In the genomic region with DNA sequence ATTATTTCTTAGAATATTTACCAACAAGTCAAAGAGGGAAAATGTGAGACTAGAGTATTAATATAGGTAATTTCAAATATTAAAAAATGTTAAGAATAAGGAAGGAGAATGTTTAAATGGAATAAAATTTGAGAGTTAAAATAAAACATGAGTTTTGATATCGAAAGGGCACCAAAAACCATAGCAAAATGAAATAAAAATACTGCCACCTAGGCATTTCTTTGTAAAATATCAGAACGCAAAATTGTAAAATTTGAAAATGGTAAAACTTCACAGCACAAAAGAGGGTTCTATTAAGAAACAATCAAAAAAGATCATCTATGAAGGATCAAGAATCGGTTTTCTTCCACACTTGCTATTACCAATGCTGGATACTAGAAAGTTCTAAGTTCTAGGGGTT, we compare ENCODE assay signal across 35 cellular contexts.
"Had no signal": no experiment of that assay in that cellular context is flagged by ENCODE, and none has a peak within 500 bp of the region (broad histone marks: within the 10 kb centered on the region; RNA-seq: fewer than 3 reads in every experiment).

No MANE protein-coding gene starts in this region.

- H3K27me3 Mint-ChIP-seq: activated B cell treated with CpG ODN at 0.5 μM for 24 hours; activated CD4-positive, alpha-beta memory T cell treated with anti-CD3 and anti-CD28 coated beads for 36 hours; activated naive CD8-positive, alpha-beta T cell treated with anti-CD3 and anti-CD28 coated beads for 36 hours; activated T-helper 17 cell treated with anti-CD3 and anti-CD28 coated beads, Interleukin-2, amount 50 U/mL, for 72 hours; central memory CD8-positive, alpha-beta T cell had no signal

- ATAC-seq: activated T-helper 17 cell treated with anti-CD3 and anti-CD28 coated beads, Interleukin-2, amount 50 U/mL, for 72 hours had no signal

- H3K4me3 Mint-ChIP-seq: activated B cell treated with CpG ODN at 0.5 μM for 24 hours; activated CD4-positive, alpha-beta memory T cell treated with anti-CD3 and anti-CD28 coated beads for 36 hours; activated naive CD8-positive, alpha-beta T cell treated with anti-CD3 and anti-CD28 coated beads for 36 hours; activated T-helper 17 cell treated with anti-CD3 and anti-CD28 coated beads, Interleukin-2, amount 50 U/mL, for 72 hours; central memory CD8-positive, alpha-beta T cell had no signal

- H3K4me1 Mint-ChIP-seq: activated B cell treated with CpG ODN at 0.5 μM for 24 hours; activated naive CD8-positive, alpha-beta T cell treated with anti-CD3 and anti-CD28 coated beads for 36 hours; activated T-helper 17 cell treated with anti-CD3 and anti-CD28 coated beads, Interleukin-2, amount 50 U/mL, for 72 hours; central memory CD8-positive, alpha-beta T cell had no signal

- H3K27ac ChIP-seq: ascending aorta, cardiac muscle cell, KMS-11, VCaP had no signal

- H3K9me3 Mint-ChIP-seq: activated B cell treated with CpG ODN at 0.5 μM for 24 hours had no signal

- H3K27me3 ChIP-seq: ascending aorta, cardiac muscle cell had no signal

- DNase-seq: activated B cell treated with CpG ODN at 0.5 μM for 24 hours; activated CD4-positive, alpha-beta memory T cell treated with anti-CD3 and anti-CD28 coated beads for 36 hours; activated CD4-positive, alpha-beta T cell treated with anti-CD3 and anti-CD28 coated beads for 4 hours; activated CD4-positive, alpha-beta T cell treated with anti-CD3 and anti-CD28 coated beads, Interleukin-2, amount 50 U/mL, for 1 hour; activated CD4-positive, CD25-positive, alpha-beta regulatory T cell treated with anti-CD3 and anti-CD28 coated beads, Interleukin-2, amount 50 U/mL, for 72 hours; activated CD8-positive, alpha-beta memory T cell treated with anti-CD3 and anti-CD28 coated beads, Interleukin-2, amount 50 U/mL, for 4 hours; activated effector memory CD4-positive, alpha-beta T cell treated with anti-CD3 and anti-CD28 coated beads, Interleukin-2, amount 50 U/mL, for 16 hours; activated naive CD4-positive, alpha-beta T cell; activated naive CD4-positive, alpha-beta T cell treated with anti-CD3 and anti-CD28 coated beads, Interleukin-2, amount 50 U/mL, for 16 hours; activated naive CD8-positive, alpha-beta T cell treated with anti-CD3 and anti-CD28 coated beads for 36 hours; activated T-cell treated with anti-CD3 and anti-CD28 coated beads for 4 hours; activated T-cell treated with anti-CD3 and anti-CD28 coated beads, Interleukin-2, amount 50 U/mL, for 48 hours; amygdala; MM.1S; MV-4-11; NCI-H1092 treated with DMSO at 0.1 percent for 48 hours; NCI-H146; NCI-H187; NCI-H2029 treated with DMSO at 0.1 percent for 48 hours; NCI-H2107; NCI-H2171; NCI-H510A; NCI-H526; NK-92 treated with Interleukin-12 subunit alpha and Interleukin-12 subunit beta, amount 100 ng/mL, for 24 hours; Right ventricle myocardium superior; SW 1271; T-helper 1 cell; T-helper 2 cell; T-helper 9 cell had no signal

- H3K27ac Mint-ChIP-seq: activated B cell treated with CpG ODN at 0.5 μM for 24 hours; activated CD4-positive, alpha-beta memory T cell treated with anti-CD3 and anti-CD28 coated beads for 36 hours; activated naive CD8-positive, alpha-beta T cell treated with anti-CD3 and anti-CD28 coated beads for 36 hours; activated T-helper 17 cell treated with anti-CD3 and anti-CD28 coated beads, Interleukin-2, amount 50 U/mL, for 72 hours had no signal

- H3K9me3 ChIP-seq: ascending aorta had no signal

- H3K36me3 Mint-ChIP-seq: activated CD4-positive, alpha-beta memory T cell treated with anti-CD3 and anti-CD28 coated beads for 36 hours; activated naive CD8-positive, alpha-beta T cell treated with anti-CD3 and anti-CD28 coated beads for 36 hours had no signal

- H3K4me1 ChIP-seq: ascending aorta had no signal

- H3K4me2 ChIP-seq: KMS-11 had no signal

- H3K4me3 ChIP-seq: ascending aorta, cardiac muscle cell had no signal

- H3K36me3 ChIP-seq: ascending aorta, cardiac muscle cell had no signal
